ENCODE assay signal across 11 cellular contexts in the genomic region with DNA sequence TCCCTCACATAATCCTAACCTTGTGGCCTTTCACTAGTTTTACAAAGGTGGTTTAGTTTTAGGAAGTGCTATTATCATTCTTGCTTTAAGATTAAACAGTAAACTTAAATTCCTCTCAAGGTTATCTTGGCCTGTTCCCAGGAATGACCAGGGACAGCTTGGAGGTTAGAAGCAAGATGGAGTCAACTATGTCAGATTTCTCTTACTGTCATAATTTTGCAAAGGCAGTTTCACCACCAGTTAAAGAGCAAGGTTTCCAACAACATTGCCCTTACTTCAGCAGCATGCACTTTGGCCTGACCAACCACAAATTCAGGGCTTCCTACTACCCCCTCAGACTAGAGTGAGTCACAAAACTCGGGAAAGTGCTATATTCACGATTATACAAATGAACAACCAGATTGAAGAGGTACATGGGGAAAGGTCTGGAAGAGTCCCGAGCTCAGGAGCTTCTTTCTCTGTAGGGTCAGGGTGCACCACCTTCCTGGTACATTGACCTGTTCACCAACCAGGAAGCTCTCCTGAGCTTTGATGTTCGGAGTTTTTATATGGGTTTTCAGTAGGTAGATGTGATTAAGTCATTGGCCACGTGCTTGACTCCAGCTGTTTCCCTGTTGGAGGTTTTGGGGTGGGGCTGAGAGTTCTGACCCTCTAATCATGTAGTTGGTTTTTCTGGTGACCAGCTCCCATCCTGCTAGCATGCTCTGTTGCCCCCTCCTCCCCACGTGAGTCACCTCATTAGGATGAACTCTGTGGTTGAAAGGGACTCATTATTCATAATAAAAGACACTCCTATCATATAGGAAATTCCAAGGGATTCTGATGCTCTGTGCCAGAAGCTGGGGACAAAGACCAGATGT. TPM values are rescaled to one million over a fixed set of nuclear protein-coding genes. Genes with fewer than 3 reads are reported as not detected.
A peak's percentile ranks its signal among the peaks of the same experiment; 100 is the strongest.
DNase-seq lines count a peak whose midpoint lies in the region; ATAC-seq and TF ChIP-seq lines count a peak whose summit lies in the region.
"Had no signal": no experiment of that assay in that cellular context is flagged by ENCODE, and none has a peak within 500 bp of the region (broad histone marks: within the 10 kb centered on the region; RNA-seq: fewer than 3 reads in every experiment).

No MANE protein-coding gene starts in this region.

- no peak for ATAC-seq in GM18870 (IDR thresholded peaks at IDR 0.05; ENCODE audit: unreplicated experiment)

- H3K27me3 ChIP-seq in MG63, result no peaks in the 10 kb centered on the region

- H3K4me1 Mint-ChIP-seq in Calu3 (ENCODE audit: low read depth, unreplicated experiment) (peaks cover 16% of the 10 kb centered on the region), chondrocyte (ENCODE audit: low read depth) (peaks cover 21% of the 10 kb centered on the region)
- H3K4me1 Mint-ChIP-seq in activated T-helper 2 cell treated with anti-CD3 and anti-CD28 coated beads, Interferon-gamma antibody, Interleukin-2, Interleukin-4, amounts not matched to agents 10 μg/mL and 5 μg/mL and 100 μg/mL, durations not matched to agents 14 hours and 24 hours and 36 hours (ENCODE audit: low read depth), result peaks cover 6% of the 10 kb centered on the region

- TF ChIP-seq CTCF in Calu3 (IDR thresholded peaks at IDR 0.05; ENCODE audit: unreplicated experiment) (no peak), chondrocyte (IDR thresholded peaks at IDR 0.05) (no peak)

- H3K27ac Mint-ChIP-seq in Calu3 (ENCODE audit: unreplicated experiment) (peak overlapping the region; percentile 22), chondrocyte (ENCODE audit: unreplicated experiment) (peak overlapping the region; percentile 57)
- no peak overlapping the region for H3K27ac Mint-ChIP-seq in activated T-helper 2 cell treated with anti-CD3 and anti-CD28 coated beads, Interferon-gamma antibody, Interleukin-2, Interleukin-4, amounts not matched to agents 10 μg/mL and 5 μg/mL and 100 μg/mL, durations not matched to agents 14 hours and 24 hours and 36 hours

- BruUV-seq in Calu3 (replicated peaks; lab: Mats Ljungman, UMichigan), result no TSS peak

- intact Hi-C loops in Calu3 (cut with micrococcal nuclease; ENCODE audit: unreplicated experiment), result no loop called here
- intact Hi-C loops in posterior cingulate gyrus (cut with DNase I), result no loop called here
- intact Hi-C loops in activated T-helper 2 cell treated with anti-CD3 and anti-CD28 coated beads, Interferon-gamma antibody, Interleukin-2, Interleukin-4, amounts not matched to agents 10 μg/mL and 5 μg/mL and 100 μg/mL, durations not matched to agents 14 hours and 24 hours and 36 hours (cut with micrococcal nuclease), result no loop called here

- CTCF ChIA-PET in Calu3 (lab: Charles Lee), result no interaction called here

- DNase-seq in Calu3 (peak; percentile 44), MG63 (peak; percentile 73), chondrocyte (ENCODE audit: low spot score) (no peak), myocyte (ENCODE audit: low read depth) (peak; percentile 74), posterior cingulate gyrus (no peak), NCI-H774 (lab: John Stamatoyannopoulos, UW) (no peak)
- no peak for DNase-seq in activated T-helper 2 cell treated with anti-CD3 and anti-CD28 coated beads, Interferon-gamma antibody, Interleukin-2, Interleukin-4, amounts not matched to agents 10 μg/mL and 5 μg/mL and 100 μg/mL, durations not matched to agents 14 hours and 24 hours and 36 hours (ENCODE audit: low spot score)
- DNase-seq: activated CD4-positive, CD25-positive, alpha-beta regulatory T cell; NCI-H2081 treated with DMSO at 0.1 percent for 48 hours; RPMI8226 had no signal

- H3K9me3 Mint-ChIP-seq in Calu3 (ENCODE audit: low read depth, unreplicated experiment), result peaks cover 5% of the 10 kb centered on the region
- peaks cover 6% of the 10 kb centered on the region for H3K9me3 Mint-ChIP-seq in chondrocyte (ENCODE audit: low read depth)
- peaks cover 12% of the 10 kb centered on the region for H3K9me3 Mint-ChIP-seq in activated T-helper 2 cell treated with anti-CD3 and anti-CD28 coated beads, Interferon-gamma antibody, Interleukin-2, Interleukin-4, amounts not matched to agents 10 μg/mL and 5 μg/mL and 100 μg/mL, durations not matched to agents 14 hours and 24 hours and 36 hours

- peaks cover 67% of the 10 kb centered on the region for H3K36me3 ChIP-seq in MG63

- no peak overlapping the region for H3K4me3 ChIP-seq in MG63

- H3K36me3 Mint-ChIP-seq in Calu3 (ENCODE audit: insufficient read depth, unreplicated experiment), result peaks cover 15% of the 10 kb centered on the region
- peaks cover 11% of the 10 kb centered on the region for H3K36me3 Mint-ChIP-seq in chondrocyte (ENCODE audit: low read depth)
- H3K36me3 Mint-ChIP-seq in activated T-helper 2 cell treated with anti-CD3 and anti-CD28 coated beads, Interferon-gamma antibody, Interleukin-2, Interleukin-4, amounts not matched to agents 10 μg/mL and 5 μg/mL and 100 μg/mL, durations not matched to agents 14 hours and 24 hours and 36 hours (ENCODE audit: low read depth), result peaks cover 25% of the 10 kb centered on the region

- H3K27me3 Mint-ChIP-seq in Calu3 (ENCODE audit: unreplicated experiment) (no peaks in the 10 kb centered on the region), chondrocyte (ENCODE audit: low read depth) (no peaks in the 10 kb centered on the region)
- H3K27me3 Mint-ChIP-seq in activated T-helper 2 cell treated with anti-CD3 and anti-CD28 coated beads, Interferon-gamma antibody, Interleukin-2, Interleukin-4, amounts not matched to agents 10 μg/mL and 5 μg/mL and 100 μg/mL, durations not matched to agents 14 hours and 24 hours and 36 hours (ENCODE audit: low read depth), result no peaks in the 10 kb centered on the region

- peaks cover 24% of the 10 kb centered on the region for H3K9me3 ChIP-seq in MG63

- H3K4me3 Mint-ChIP-seq in Calu3 (ENCODE audit: low read depth, unreplicated experiment), result no peak overlapping the region
- H3K4me3 Mint-ChIP-seq in chondrocyte (ENCODE audit: unreplicated experiment), result no peak overlapping the region
- no peak overlapping the region for H3K4me3 Mint-ChIP-seq in activated T-helper 2 cell treated with anti-CD3 and anti-CD28 coated beads, Interferon-gamma antibody, Interleukin-2, Interleukin-4, amounts not matched to agents 10 μg/mL and 5 μg/mL and 100 μg/mL, durations not matched to agents 14 hours and 24 hours and 36 hours (ENCODE audit: low read depth)

RNA-seq across cellular contexts. Expression of gene RHOT1, which starts 19.4 kb away (rescaled TPM):
- 23.0 TPM in 2 replicates for total RNA-seq in Calu3 (2022)
- 32.5 and 114 TPM in 2 replicates for total RNA-seq in MG63 (2014; rRNA removed; shearing (Covaris generic); ENCODE audit: low replicate concordance)
- total RNA-seq in chondrocyte, result 26.7 to 31.5 TPM (median 27.0 TPM) in 3 replicates
- total RNA-seq in myocyte, result 42.3 and 48.0 TPM in 2 replicates
- polyA plus RNA-seq in myocyte (2012), result 18.9 TPM
- total RNA-seq in activated T-helper 2 cell treated with anti-CD3 and anti-CD28 coated beads, Interferon-gamma antibody, Interleukin-2, Interleukin-4, amounts not matched to agents 10 μg/mL and 5 μg/mL and 100 μg/mL, durations not matched to agents 14 hours and 24 hours and 36 hours, result 25.2 and 25.7 TPM in 2 replicates

Comparison
In these comparisons a context has a peak if more than half of its experiments do, and no peak if none do; other contexts are left out.
1. DNase-seq: peak in Calu3 (single experiment), MG63 (single experiment) and myocyte (single experiment); none in chondrocyte (single experiment), posterior cingulate gyrus (0 of 10), NCI-H774 (single experiment) and activated T-helper 2 cell treated with anti-CD3 and anti-CD28 coated beads, Interferon-gamma antibody, Interleukin-2, Interleukin-4, amounts not matched to agents 10 μg/mL and 5 μg/mL and 100 μg/mL, durations not matched to agents 14 hours and 24 hours and 36 hours (single experiment).